Comparison of ENCODE assay signal across 8 cellular contexts in genomic region chr2:68762665-68763064, GRCh38. TPM values are rescaled to one million over a fixed set of nuclear protein-coding genes. Genes with fewer than 3 reads are reported as not detected.
DNase-seq lines count a peak whose midpoint lies in the region; ATAC-seq and TF ChIP-seq lines count a peak whose summit lies in the region.

No MANE protein-coding gene starts in this region.

- CTCF ChIA-PET in activated naive CD4-positive, alpha-beta T cell treated with anti-CD3 and anti-CD28 coated beads for 36 hours (lab: Charles Lee), result interaction anchor here (0.6 to 2.6 kb wide), 5 partner anchors 11 to 163 kb away, joined by 3 to 23 read pairs (median 3); no protein-coding TSS in a partner anchor

- H3K36me3 ChIP-seq in brain microvascular endothelial cell (replicated peaks), result no peaks in the 10 kb centered on the region

- no peak overlapping the region for H3K27ac ChIP-seq in brain microvascular endothelial cell

- no peaks in the 10 kb centered on the region for H3K27me3 Mint-ChIP-seq in activated naive CD4-positive, alpha-beta T cell treated with anti-CD3 and anti-CD28 coated beads for 36 hours (ENCODE audit: low read depth)

- TF ChIP-seq CTCF in brain microvascular endothelial cell (IDR thresholded peaks at IDR 0.05; ENCODE audit: low read depth, low read length, missing control alignments), result no peak

- DNase-seq in activated naive CD4-positive, alpha-beta T cell treated with anti-CD3 and anti-CD28 coated beads for 36 hours, result no peak
- DNase-seq in activated naive CD4-positive, alpha-beta T cell (lab: John Stamatoyannopoulos, UW), result no peak
- DNase-seq in brain microvascular endothelial cell (peak; percentile 64), NCI-H1436 (lab: John Stamatoyannopoulos, UW) (no peak)
- no peak for DNase-seq in stimulated activated naive CD8-positive, alpha-beta T cell treated with anti-CD3 and anti-CD28 coated beads, Interleukin-15, Interleukin-2, amounts not matched to agents 100 U/mL and 50 U/mL, for 24 hours

- no peaks in the 10 kb centered on the region for H3K9me3 Mint-ChIP-seq in activated naive CD4-positive, alpha-beta T cell treated with anti-CD3 and anti-CD28 coated beads for 36 hours

- H3K4me3 ChIP-seq in brain microvascular endothelial cell (ENCODE audit: low read depth, low read length), result no peak overlapping the region

- H3K36me3 Mint-ChIP-seq in activated naive CD4-positive, alpha-beta T cell treated with anti-CD3 and anti-CD28 coated beads for 36 hours (ENCODE audit: low read depth), result peaks cover 15% of the 10 kb centered on the region

- H3K27ac Mint-ChIP-seq in activated naive CD4-positive, alpha-beta T cell treated with anti-CD3 and anti-CD28 coated beads for 36 hours, result peak overlapping the region; percentile 85

- no peak overlapping the region for H3K4me3 Mint-ChIP-seq in activated naive CD4-positive, alpha-beta T cell treated with anti-CD3 and anti-CD28 coated beads for 36 hours

- no peaks in the 10 kb centered on the region for H3K27me3 ChIP-seq in brain microvascular endothelial cell (replicated peaks)

- in situ Hi-C loops in brain microvascular endothelial cell (cut with HindIII; ENCODE audit: low pct_ligation_motif_present, low sequenced_read_pairs), result no loop called here

- H3K4me1 Mint-ChIP-seq in activated naive CD4-positive, alpha-beta T cell treated with anti-CD3 and anti-CD28 coated beads for 36 hours (ENCODE audit: low read depth), result peaks cover 93% of the 10 kb centered on the region

- ATAC-seq in HG03565 (IDR thresholded peaks at IDR 0.05; ENCODE audit: unreplicated experiment) (peak; percentile 38), HG02981 (IDR thresholded peaks at IDR 0.05; ENCODE audit: unreplicated experiment) (no peak), HG03469 (IDR thresholded peaks at IDR 0.05; ENCODE audit: unreplicated experiment) (no peak)
- peak; percentile 62 for ATAC-seq in stimulated activated naive CD8-positive, alpha-beta T cell treated with anti-CD3 and anti-CD28 coated beads, Interleukin-15, Interleukin-2, amounts not matched to agents 100 U/mL and 50 U/mL, for 24 hours

- intact Hi-C loops in activated naive CD4-positive, alpha-beta T cell treated with anti-CD3 and anti-CD28 coated beads for 36 hours (cut with micrococcal nuclease), result loop anchor here (1.0 to 10.0 kb wide), 4 partner anchors 8 to 1322 kb away; partner anchors contain the start of gene PCBP1

RNA-seq across cellular contexts. Expression of gene ARHGAP25, which starts 28.1 kb away (rescaled TPM):
- 10 to 100 TPM; 43.0 to 46.7 TPM for total RNA-seq in activated naive CD4-positive, alpha-beta T cell treated with anti-CD3 and anti-CD28 coated beads for 36 hours

Comparison
In these comparisons a context has a peak if more than half of its experiments do, and no peak if none do; other contexts are left out.
1. ATAC-seq: peak in HG03565 (single experiment) and stimulated activated naive CD8-positive, alpha-beta T cell treated with anti-CD3 and anti-CD28 coated beads, Interleukin-15, Interleukin-2, amounts not matched to agents 100 U/mL and 50 U/mL, for 24 hours (single experiment); none in HG02981 (single experiment) and HG03469 (single experiment).